9 cellular contexts compared by ENCODE assay signal in the genomic region with DNA sequence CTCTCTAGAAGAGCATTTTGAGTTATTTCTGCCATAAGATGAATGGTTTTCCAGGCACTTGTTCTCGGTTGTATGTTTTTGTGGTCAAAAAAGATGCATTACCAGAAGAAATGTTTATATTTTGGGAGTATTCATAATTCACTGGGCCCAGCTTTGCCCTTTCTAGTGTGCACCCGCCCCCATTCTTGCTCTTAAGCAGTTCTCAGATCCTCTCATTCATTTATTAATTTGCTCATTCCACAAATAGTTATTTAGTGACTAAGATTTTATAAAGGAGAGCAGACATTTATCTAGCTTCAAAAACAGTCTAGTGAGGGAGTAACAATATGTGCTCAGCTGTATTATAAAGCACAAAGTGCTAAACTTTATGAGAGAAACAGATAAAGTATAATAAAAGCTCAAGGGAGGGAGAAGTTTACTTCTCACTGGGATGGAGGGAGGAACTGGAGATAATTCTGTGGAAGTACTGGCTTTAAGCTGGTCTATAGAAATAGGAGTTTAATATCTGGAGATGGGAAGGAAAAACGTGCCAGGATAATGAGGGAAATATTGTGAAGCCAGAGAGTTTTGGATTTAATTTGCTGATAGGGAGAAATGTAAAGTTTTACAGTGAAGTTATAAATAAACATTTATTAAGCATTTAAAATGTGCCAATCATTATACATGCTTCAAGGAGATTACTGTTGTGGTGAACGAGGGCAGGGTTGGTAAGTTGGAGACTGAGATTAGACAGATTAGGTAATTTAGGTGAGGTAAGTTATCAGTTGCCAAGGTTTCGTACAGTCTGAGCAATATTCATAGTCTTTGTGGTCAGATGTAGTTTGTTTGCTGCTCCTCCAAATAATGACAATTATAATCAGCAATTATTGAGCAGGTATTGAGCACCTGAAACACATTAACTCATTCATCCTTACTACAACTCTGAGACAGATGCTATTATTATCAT. TPM values are rescaled to one million over a fixed set of nuclear protein-coding genes. Genes with fewer than 3 reads are reported as not detected.
DNase-seq lines count a peak whose midpoint lies in the region; ATAC-seq, FAIRE-seq and TF ChIP-seq lines count a peak whose summit lies in the region.
"Had no signal": no experiment of that assay in that cellular context is flagged by ENCODE, and none has a peak within 500 bp of the region (broad histone marks: within the 10 kb centered on the region; RNA-seq: fewer than 3 reads in every experiment).

No MANE protein-coding gene starts in this region.

- intact Hi-C loops in prostate gland (cut with DNase I) (no loop called here), Right ventricle myocardium inferior (cut with DNase I) (no loop called here)

- no peaks in the 10 kb centered on the region for H3K9me3 ChIP-seq in DOHH2 (ENCODE audit: control insufficient read depth, insufficient read depth, low read length)
- no peaks in the 10 kb centered on the region for H3K9me3 ChIP-seq in effector memory CD4-positive, alpha-beta T cell (ENCODE audit: control insufficient read depth, low read length)
- no peaks in the 10 kb centered on the region for H3K9me3 ChIP-seq in prostate gland

- H3K27me3 ChIP-seq in DOHH2 (ENCODE audit: control insufficient read depth, low read length) (no peaks in the 10 kb centered on the region; the same call in 1 of the 2 replicates), prostate gland (replicated peaks; ENCODE audit: insufficient read depth) (no peaks in the 10 kb centered on the region)
- H3K27me3 ChIP-seq in effector memory CD4-positive, alpha-beta T cell (replicated peaks; ENCODE audit: control insufficient read depth, insufficient read depth, low read length, poor library complexity, severe bottlenecking) = no peaks in the 10 kb centered on the region

- peaks cover 11% of the 10 kb centered on the region for H3F3A ChIP-seq in DOHH2 (ENCODE audit: control insufficient read depth, insufficient read depth)

- no peaks in the 10 kb centered on the region for H3K9me2 ChIP-seq in DOHH2 (replicated peaks; ENCODE audit: control insufficient read depth, low read length)

- 38% methylated on average over 5 of the region's 5 CpGs for WGBS in prostate gland

- no peaks in the 10 kb centered on the region for H3K79me2 ChIP-seq in DOHH2 (ENCODE audit: control insufficient read depth, low read length)

- H3K27ac ChIP-seq in DOHH2 (ENCODE audit: low read depth, low read length) (peak overlapping the region; percentile 81), prostate gland (peak overlapping the region; percentile 39 to 57)
- H3K27ac ChIP-seq in effector memory CD4-positive, alpha-beta T cell (ENCODE audit: insufficient read depth, low read length, poor library complexity, severe bottlenecking) = peak overlapping the region; percentile 79

- ATAC-seq in GM21737 (IDR thresholded peaks at IDR 0.05; ENCODE audit: unreplicated experiment) (no peak), Right ventricle myocardium inferior (no peak)

- DNase-seq in RCC 7860 (ENCODE audit: low spot score) (peak; percentile 36), prostate gland (ENCODE audit: low spot score) (no peak), NCI-H526 treated with DMSO at 0.1 percent for 48 hours (lab: John Stamatoyannopoulos, UW) (no peak), NCI-H510A (lab: John Stamatoyannopoulos, UW) (no peak), Right ventricle myocardium inferior (ENCODE audit: missing footprints) (no peak)
- peak in 1 of 3 donors; percentile 26 for DNase-seq in effector memory CD4-positive, alpha-beta T cell
- DNase-seq: activated CD4-positive, alpha-beta T cell treated with anti-CD3 and anti-CD28 coated beads, Interleukin-2, amount 50 U/mL, for 48 hours had no signal

- TF ChIP-seq CTCF in DOHH2 (IDR thresholded peaks at IDR 0.05; ENCODE audit: low read depth, low read length, poor library complexity, severe bottlenecking) = no peak
- no peak for TF ChIP-seq CTCF in prostate gland (IDR thresholded peaks at IDR 0.05)

- H3K4me1 ChIP-seq in DOHH2 (ENCODE audit: control insufficient read depth, low read length) = peaks cover 63% of the 10 kb centered on the region
- peaks cover 40% of the 10 kb centered on the region for H3K4me1 ChIP-seq in effector memory CD4-positive, alpha-beta T cell (ENCODE audit: control insufficient read depth, insufficient read depth, low read length, poor library complexity, severe bottlenecking)
- H3K4me1 ChIP-seq in prostate gland (replicated peaks) = peaks cover 11% of the 10 kb centered on the region

- no peak for FAIRE-seq in RCC 7860 (lab: Jason Lieb, UNC)

- TF ChIP-seq POLR2A in prostate gland (IDR thresholded peaks at IDR 0.05) = no peak

- no peaks in the 10 kb centered on the region for H4K20me1 ChIP-seq in DOHH2 (ENCODE audit: control insufficient read depth, insufficient read depth, low read depth, low read length)

- H3K36me3 ChIP-seq in DOHH2 (ENCODE audit: control insufficient read depth, low read length) (no peaks in the 10 kb centered on the region), prostate gland (no peaks in the 10 kb centered on the region)
- H3K36me3 ChIP-seq in effector memory CD4-positive, alpha-beta T cell (ENCODE audit: control insufficient read depth, insufficient read depth, low read length) = no peaks in the 10 kb centered on the region

- H3K4me3 ChIP-seq in DOHH2 (ENCODE audit: low read length) = peak overlapping the region; percentile 49
- H3K4me3 ChIP-seq in effector memory CD4-positive, alpha-beta T cell (ENCODE audit: insufficient read depth, low read depth, low read length, poor library complexity, severe bottlenecking) = no peak overlapping the region
- no peak overlapping the region for H3K4me3 ChIP-seq in prostate gland

- peak overlapping the region; percentile 65 for H3K4me2 ChIP-seq in DOHH2 (ENCODE audit: low read length)

RNA-seq across cellular contexts. Expression of gene MACF1, which starts 9.1 kb away (rescaled TPM):
- total RNA-seq in prostate gland (100 to 1,000 TPM; 154 to 355 TPM), Right ventricle myocardium inferior (217 TPM)
